ENCODE assay signal across 8 cellular contexts in genomic region chr10:73781879-73782748, GRCh38. TPM values are rescaled to one million over a fixed set of nuclear protein-coding genes. Genes with fewer than 3 reads are reported as not detected.
DNase-seq lines count a peak whose midpoint lies in the region; ATAC-seq and TF ChIP-seq lines count a peak whose summit lies in the region.

Gene CHCHD1 (plus strand): TSS chr10:73782048. CDS start chr10:73782076, 28 bp downstream.

- no peaks in the 10 kb centered on the region for H3K9me3 Mint-ChIP-seq in endodermal cell

- peak; percentile 67 for DNase-seq in HPDE6-E6E7 (ENCODE audit: extremely low spot score)
- peak; percentile 81 for DNase-seq in NOMO-1 treated with dmso at 0.1 percent for 144 hours (lab: John Stamatoyannopoulos, UW; ENCODE audit: unreplicated experiment)
- DNase-seq in activated CD8-positive, alpha-beta memory T cell treated with anti-CD3 and anti-CD28 coated beads, Interleukin-2, amount 50 U/mL, for 1 hour (ENCODE audit: extremely low read depth), result peak; percentile 68
- DNase-seq in endodermal cell, result peak; percentile 97
- peak; percentile 86 for DNase-seq in stimulated activated CD8-positive, alpha-beta memory T cell treated with anti-CD3 and anti-CD28 coated beads, Interleukin-15, amount 100 ng/mL, for 24 hours (ENCODE audit: low read depth)

- peak within 1 kb of the TSS; percentile 96 for H3K27ac Mint-ChIP-seq in endodermal cell

- H3K27me3 ChIP-seq in BLaER1 treated with 17β-estradiol and CSF1 and Interleukin-3, amounts not matched to agents 10 nM and 100 nM, result no peaks in the 10 kb centered on the region
- no peaks in the 10 kb centered on the region for H3K27me3 ChIP-seq in endodermal cell (ENCODE audit: control insufficient read depth, insufficient read depth, low read length, poor library complexity, severe bottlenecking)

- H3K4me3 ChIP-seq in BLaER1 treated with 17β-estradiol and CSF1 and Interleukin-3, amounts not matched to agents 10 nM and 100 nM, result peak within 1 kb of the TSS; percentile 71 to 92 (median 86)
- peak within 1 kb of the TSS; percentile 89 for H3K4me3 ChIP-seq in endodermal cell (ENCODE audit: low read length)
- peak within 1 kb of the TSS; percentile 91 for H3K4me3 ChIP-seq in mesodermal cell (ENCODE audit: extremely low read depth, insufficient read depth, low read length, poor library complexity, severe bottlenecking)

- H3K4me1 ChIP-seq in BLaER1 treated with 17β-estradiol and CSF1 and Interleukin-3, amounts not matched to agents 10 nM and 100 nM, result peaks cover 59 to 77% (median 66%) of the 10 kb centered on the region in 10 experiments
- peaks cover 7% of the 10 kb centered on the region for H3K4me1 ChIP-seq in endodermal cell (ENCODE audit: control insufficient read depth, insufficient read depth, low read length)
- H3K4me1 ChIP-seq in mesodermal cell (ENCODE audit: control insufficient read depth, insufficient read depth, low read length, poor library complexity, severe bottlenecking), result peaks cover 17% of the 10 kb centered on the region

- H4K20me1 ChIP-seq in BLaER1 treated with 17β-estradiol and CSF1 and Interleukin-3, amounts not matched to agents 10 nM and 100 nM, result peaks cover 10 to 64% (median 15%) of the 10 kb centered on the region in 11 experiments; a peak in 17 of 22 replicates

- peak within 1 kb of the TSS; percentile 87 to 94 (median 92) for H3K9ac ChIP-seq in BLaER1 treated with 17β-estradiol and CSF1 and Interleukin-3, amounts not matched to agents 10 nM and 100 nM
- peak within 1 kb of the TSS; percentile 72 for H3K9ac ChIP-seq in endodermal cell (ENCODE audit: extremely low read depth, low read length, poor library complexity, severe bottlenecking)

- H3K4me1 Mint-ChIP-seq in endodermal cell, result peaks cover 25% of the 10 kb centered on the region

- H3K27me3 Mint-ChIP-seq in endodermal cell (ENCODE audit: insufficient read depth), result no peaks in the 10 kb centered on the region

- peaks cover 26 to 44% (median 34%) of the 10 kb centered on the region in 11 experiments for H3K36me3 ChIP-seq in BLaER1 treated with 17β-estradiol and CSF1 and Interleukin-3, amounts not matched to agents 10 nM and 100 nM
- peaks cover 24% of the 10 kb centered on the region for H3K36me3 ChIP-seq in endodermal cell (ENCODE audit: control insufficient read depth, insufficient read depth, low read length)
- H3K36me3 ChIP-seq in mesodermal cell (ENCODE audit: control insufficient read depth, insufficient read depth, low read length), result peaks cover 49% of the 10 kb centered on the region

- peaks cover 10% of the 10 kb centered on the region for H3K36me3 Mint-ChIP-seq in endodermal cell (ENCODE audit: low read depth)

- no peak for TF ChIP-seq CTCF in endodermal cell (conservative IDR thresholded peaks at IDR 0.05)

- H3K4me2 ChIP-seq in BLaER1 treated with 17β-estradiol and CSF1 and Interleukin-3, amounts not matched to agents 10 nM and 100 nM, result peak within 1 kb of the TSS; percentile 90 to 98 (median 96)

- 0 to 1% methylated on average over 28 to 57 of the region's 57 CpGs for WGBS in endodermal cell (ENCODE audit: insufficient coverage in 1 of 2, insufficient read length in 1 of 2), 2 experiments
- WGBS in mesodermal cell (ENCODE audit: insufficient coverage in 2 of 2), 2 experiments, result 0% methylated on average over 42 to 51 of the region's 57 CpGs

- peak within 1 kb of the TSS; percentile 82 to 93 (median 89) for H3K27ac ChIP-seq in BLaER1 treated with 17β-estradiol and CSF1 and Interleukin-3, amounts not matched to agents 10 nM and 100 nM
- H3K27ac ChIP-seq in endodermal cell (ENCODE audit: low read depth, low read length) (peak within 1 kb of the TSS; percentile 74), mesodermal cell (ENCODE audit: low read depth, low read length, severe bottlenecking) (peak within 1 kb of the TSS; percentile 86)

- no peaks in the 10 kb centered on the region for H3K9me3 ChIP-seq in BLaER1 treated with 17β-estradiol and CSF1 and Interleukin-3, amounts not matched to agents 10 nM and 100 nM (replicated peaks in 1 of 11)
- H3K9me3 ChIP-seq in endodermal cell (ENCODE audit: control insufficient read depth, low read length) (no peaks in the 10 kb centered on the region), mesodermal cell (ENCODE audit: control insufficient read depth, low read length) (no peaks in the 10 kb centered on the region)

- peak; percentile 45 for ATAC-seq in GM19372 (IDR thresholded peaks at IDR 0.05; ENCODE audit: low read depth, unreplicated experiment)

- peak within 1 kb of the TSS; percentile 89 for H3K4me3 Mint-ChIP-seq in endodermal cell

RNA-seq across cellular contexts. Expression of gene CHCHD1, which starts in this region (rescaled TPM):
- 10 to 100 TPM; 37.6 to 49.3 TPM for total RNA-seq in endodermal cell
- 74.8 TPM for polyA plus RNA-seq in endodermal cell (2013, experiment 1 of 2)
- 73.7 TPM for polyA plus RNA-seq in endodermal cell (2013, experiment 2 of 2)
- polyA plus RNA-seq in mesodermal cell (2013, experiment 1 of 2), result 83.9 TPM
- 76.2 TPM for polyA plus RNA-seq in mesodermal cell (2013, experiment 2 of 2)

Comparison
In these comparisons a context has a peak if more than half of its experiments do, and no peak if none do; other contexts are left out.
1. Peak in every context shown above with its lines: DNase-seq, ATAC-seq, H3K4me3 ChIP-seq and H3K27ac ChIP-seq.